ENCODE assay signal across 8 cellular contexts in the genomic region with DNA sequence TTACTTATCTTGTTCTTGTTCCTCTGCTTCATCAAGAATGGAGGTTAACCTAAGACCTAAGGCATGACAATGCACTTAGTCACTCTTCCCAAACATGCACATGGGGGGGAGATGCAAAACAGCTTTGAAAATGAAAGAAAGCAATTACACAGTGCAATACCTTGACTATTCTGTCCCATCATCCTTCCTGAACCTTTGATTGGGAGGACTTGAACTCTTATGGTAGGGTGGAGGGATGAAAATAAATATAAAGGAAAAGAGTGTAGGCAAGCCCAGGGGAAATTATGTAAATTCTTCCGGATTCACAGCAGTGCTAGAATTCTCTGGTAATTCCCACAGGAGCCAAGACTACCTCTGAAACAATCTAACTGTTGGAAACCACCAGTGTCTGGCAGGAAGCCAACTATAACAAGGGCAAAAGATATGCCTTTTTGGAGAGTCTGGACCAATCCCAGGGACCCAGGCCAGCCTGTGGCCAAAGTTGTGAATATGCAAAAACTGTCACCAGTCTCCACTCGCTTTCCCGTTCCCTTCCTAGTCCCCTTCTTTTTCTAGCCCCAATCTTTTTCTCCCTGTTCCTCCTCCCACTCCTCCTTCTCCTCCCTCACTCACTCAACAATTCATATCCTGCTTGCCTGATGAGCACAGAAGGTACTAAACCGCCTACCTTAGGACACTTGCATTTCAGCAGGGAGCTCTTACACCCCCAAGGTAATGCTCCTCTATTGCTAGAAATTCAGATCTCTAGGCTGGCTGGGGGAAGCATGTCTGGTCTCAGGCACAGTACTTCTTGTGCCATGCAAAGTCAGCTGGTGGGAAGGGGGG. TPM values are rescaled to one million over a fixed set of nuclear protein-coding genes. Genes with fewer than 3 reads are reported as not detected.
DNase-seq lines count a peak whose midpoint lies in the region; ATAC-seq, FAIRE-seq and TF ChIP-seq lines count a peak whose summit lies in the region.

No MANE protein-coding gene starts in this region.

- H3K4me1 Mint-ChIP-seq in activated T-helper 17 cell treated with anti-CD3 and anti-CD28 coated beads, Interleukin-2, amount 50 U/mL, for 72 hours, result peaks cover 29% of the 10 kb centered on the region
- peaks cover 28% of the 10 kb centered on the region for H3K4me1 Mint-ChIP-seq in glutamatergic neuron (ENCODE audit: low read depth, unreplicated experiment)

- peak overlapping the region; percentile 37 for H3K27ac Mint-ChIP-seq in activated T-helper 17 cell treated with anti-CD3 and anti-CD28 coated beads, Interleukin-2, amount 50 U/mL, for 72 hours
- no peak overlapping the region for H3K27ac Mint-ChIP-seq in glutamatergic neuron (ENCODE audit: unreplicated experiment)

- no peak for TF ChIP-seq CTCF in AG09309 (IDR thresholded peaks at IDR 0.05; ENCODE audit: control insufficient read depth, insufficient read depth, low read depth, low read length, missing control alignments)
- no peak for TF ChIP-seq CTCF in glutamatergic neuron (IDR thresholded peaks at IDR 0.05; ENCODE audit: partially characterized antibody, unreplicated experiment)

- DNase-seq in AG09309 (ENCODE audit: low read depth) (peak; percentile 55), GM18507 (ENCODE audit: extremely low spot score, insufficient read length, low read depth) (no peak), hepatic stellate cell (ENCODE audit: low spot score) (peak; percentile 79), NCI-H524 (lab: John Stamatoyannopoulos, UW) (no peak), glutamatergic neuron (no peak)

- FAIRE-seq in GM18507 (lab: Jason Lieb, UNC), result peak; percentile 71

- H3K4me3 Mint-ChIP-seq in activated T-helper 17 cell treated with anti-CD3 and anti-CD28 coated beads, Interleukin-2, amount 50 U/mL, for 72 hours, result peak overlapping the region; percentile 19
- no peak overlapping the region for H3K4me3 Mint-ChIP-seq in glutamatergic neuron (ENCODE audit: unreplicated experiment)

- H3K27me3 Mint-ChIP-seq in activated T-helper 17 cell treated with anti-CD3 and anti-CD28 coated beads, Interleukin-2, amount 50 U/mL, for 72 hours, result peaks cover 14% of the 10 kb centered on the region
- peaks cover 2% of the 10 kb centered on the region for H3K27me3 Mint-ChIP-seq in glutamatergic neuron (ENCODE audit: unreplicated experiment)

- peak; percentile 29 for ATAC-seq in HG03469 (IDR thresholded peaks at IDR 0.05; ENCODE audit: unreplicated experiment)
- ATAC-seq in activated T-helper 17 cell treated with anti-CD3 and anti-CD28 coated beads, Interleukin-2, amount 50 U/mL, for 72 hours (replicated peaks), result peak; percentile 78
- ATAC-seq in HG03520 (IDR thresholded peaks at IDR 0.05; ENCODE audit: unreplicated experiment), result no peak

- H3K4me3 ChIP-seq in AG09309 (ENCODE audit: control insufficient read depth, low read depth, low read length), result peak overlapping the region; percentile 25

- H3K9me3 Mint-ChIP-seq in activated T-helper 17 cell treated with anti-CD3 and anti-CD28 coated beads, Interleukin-2, amount 50 U/mL, for 72 hours, result no peaks in the 10 kb centered on the region
- H3K9me3 Mint-ChIP-seq in glutamatergic neuron (ENCODE audit: unreplicated experiment), result peaks cover 13% of the 10 kb centered on the region

- no peaks in the 10 kb centered on the region for H3K36me3 Mint-ChIP-seq in activated T-helper 17 cell treated with anti-CD3 and anti-CD28 coated beads, Interleukin-2, amount 50 U/mL, for 72 hours (ENCODE audit: low read depth)
- H3K36me3 Mint-ChIP-seq in glutamatergic neuron (ENCODE audit: unreplicated experiment), result no peaks in the 10 kb centered on the region

RNA-seq across cellular contexts. Expression of gene RCN1, which starts 2.5 kb away (rescaled TPM):
- 10 to 100 TPM; 13.8 to 30.3 TPM for total RNA-seq in activated T-helper 17 cell treated with anti-CD3 and anti-CD28 coated beads, Interleukin-2, amount 50 U/mL, for 72 hours
- 200 TPM for total RNA-seq in glutamatergic neuron (ENCODE audit: unreplicated experiment)

Comparison
In these comparisons a context has a peak if more than half of its experiments do, and no peak if none do; other contexts are left out.
1. DNase-seq: peak in AG09309 (single experiment) and hepatic stellate cell (single experiment); none in GM18507 (single experiment), NCI-H524 (0 of 2) and glutamatergic neuron (single experiment).